In the genomic region with DNA sequence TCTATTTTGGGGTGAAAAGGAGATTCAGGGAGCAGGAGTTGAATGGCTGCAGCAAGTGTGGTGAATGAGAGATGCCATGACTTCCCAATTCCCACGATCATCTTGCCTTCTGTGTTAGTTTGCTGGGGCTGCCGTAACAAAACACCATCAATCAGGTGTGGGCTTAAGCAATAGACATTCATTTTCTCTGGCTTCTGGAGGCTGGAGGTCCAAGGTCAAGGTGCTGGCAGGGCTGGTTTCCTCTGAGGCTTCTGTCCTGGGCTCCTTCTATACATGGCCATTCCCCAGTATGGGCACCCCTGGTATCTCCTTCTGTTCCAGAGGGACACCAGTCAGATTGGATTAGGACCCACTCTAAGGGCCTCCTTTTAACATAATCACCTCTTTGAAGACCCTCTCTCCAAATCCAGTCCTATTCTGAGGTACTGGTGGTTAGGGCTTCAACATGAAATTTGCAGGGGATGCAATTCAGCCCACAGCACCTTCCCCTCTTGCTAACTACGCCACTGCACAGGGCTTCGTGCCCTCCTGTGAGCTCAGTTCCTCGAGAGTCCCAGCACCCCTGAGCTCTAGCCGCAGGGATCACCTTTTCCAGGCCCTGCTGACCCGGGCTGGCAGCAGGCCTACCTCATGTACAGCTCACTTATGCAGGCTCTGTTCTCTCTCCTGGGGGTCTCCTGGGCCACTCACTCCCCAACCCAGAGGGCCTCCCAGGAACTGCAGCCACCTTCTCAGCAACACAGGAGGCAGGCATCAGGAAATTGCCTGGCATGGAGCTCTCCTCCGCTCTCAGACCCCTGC, we compare ENCODE assay signal across 26 cellular contexts. TPM values are rescaled to one million over a fixed set of nuclear protein-coding genes. Genes with fewer than 3 reads are reported as not detected.
"Had no signal": no experiment of that assay in that cellular context is flagged by ENCODE, and none has a peak within 500 bp of the region (broad histone marks: within the 10 kb centered on the region; RNA-seq: fewer than 3 reads in every experiment).

No MANE protein-coding gene starts in this region.

- H3K36me3 ChIP-seq: esophagus squamous epithelium, gastroesophageal sphincter, left ventricle myocardium inferior, prostate gland, spleen, tibial nerve had no signal

- H3K4me3 ChIP-seq: esophagus squamous epithelium, gastroesophageal sphincter, left ventricle myocardium inferior, lung, prostate gland, spleen, testis, tibial nerve had no signal

- H3K36me3 Mint-ChIP-seq: immature natural killer cell; natural killer cell treated with Interleukin-12 subunit alpha and Interleukin-12 subunit beta and Interleukin-15 and Interleukin-18, amount 100 ng/mL, for 72 hours; stimulated activated naive B cell treated with anti-CD40 and anti-IgM and Interleukin-4, amounts not matched to agents 10 μg/mL and 1 μg/mL and 100 μg/mL, for 72 hours had no signal

- H3K4me3 Mint-ChIP-seq: immature natural killer cell; natural killer cell treated with Interleukin-12 subunit alpha and Interleukin-12 subunit beta and Interleukin-15 and Interleukin-18, amount 100 ng/mL, for 72 hours; stimulated activated naive B cell treated with anti-CD40 and anti-IgM and Interleukin-4, amounts not matched to agents 10 μg/mL and 1 μg/mL and 100 μg/mL, for 72 hours; stimulated activated naive CD8-positive, alpha-beta T cell treated with anti-CD3 and anti-CD28 coated beads, Interleukin-15, amount 100 ng/mL, for 72 hours had no signal

- H3K27ac Mint-ChIP-seq: immature natural killer cell; natural killer cell treated with Interleukin-12 subunit alpha and Interleukin-12 subunit beta and Interleukin-15 and Interleukin-18, amount 100 ng/mL, for 72 hours; stimulated activated naive B cell treated with anti-CD40 and anti-IgM and Interleukin-4, amounts not matched to agents 10 μg/mL and 1 μg/mL and 100 μg/mL, for 72 hours; stimulated activated naive CD8-positive, alpha-beta T cell treated with anti-CD3 and anti-CD28 coated beads, Interleukin-15, amount 100 ng/mL, for 72 hours had no signal

- H3K9me3 Mint-ChIP-seq: immature natural killer cell; natural killer cell treated with Interleukin-12 subunit alpha and Interleukin-12 subunit beta and Interleukin-15 and Interleukin-18, amount 100 ng/mL, for 72 hours; stimulated activated naive CD8-positive, alpha-beta T cell treated with anti-CD3 and anti-CD28 coated beads, Interleukin-15, amount 100 ng/mL, for 72 hours had no signal

- ATAC-seq: left cardiac atrium; natural killer cell treated with Interleukin-12 subunit alpha and Interleukin-12 subunit beta and Interleukin-15 and Interleukin-18, amount 100 ng/mL, for 72 hours; sciatic nerve; stimulated activated naive B cell treated with anti-CD40 and anti-IgM and Interleukin-4, amounts not matched to agents 10 μg/mL and 1 μg/mL and 100 μg/mL, for 72 hours; stimulated activated naive CD8-positive, alpha-beta T cell treated with anti-CD3 and anti-CD28 coated beads, Interleukin-15, amount 100 ng/mL, for 72 hours had no signal

- H3K27ac ChIP-seq: esophagus squamous epithelium, gastroesophageal sphincter, left ventricle myocardium inferior, parathyroid adenoma, prostate gland, spleen, testis, tibial nerve had no signal

- H3K4me1 ChIP-seq: gastroesophageal sphincter, left ventricle myocardium inferior, parathyroid adenoma, prostate gland, testis, tibial nerve had no signal

- H3K9me3 ChIP-seq: esophagus squamous epithelium, prostate gland, testis had no signal

- H3K27me3 ChIP-seq: testis had no signal

- H3K4me1 Mint-ChIP-seq: immature natural killer cell; stimulated activated naive B cell treated with anti-CD40 and anti-IgM and Interleukin-4, amounts not matched to agents 10 μg/mL and 1 μg/mL and 100 μg/mL, for 72 hours had no signal

- H3K79me2 ChIP-seq: parathyroid adenoma had no signal

- H2AFZ ChIP-seq: parathyroid adenoma had no signal

- DNase-seq: effector memory CD4-positive, alpha-beta T cell; esophagus squamous epithelium; foreskin fibroblast; glutamatergic neuron; immature natural killer cell; kidney; left cardiac atrium; left ventricle myocardium inferior; mesenchymal stem cell; midbrain; spleen; stimulated activated CD4-positive, alpha-beta T cell treated with anti-CD3 and anti-CD28 coated beads, Interleukin-15, amount 100 ng/mL, for 24 hours; stimulated activated CD4-positive, alpha-beta T cell treated with anti-CD3 and anti-CD28 coated beads, Interleukin-1b, Interleukin-23, amount 100 ng/mL, for 48 hours; stimulated activated CD4-positive, alpha-beta T cell treated with anti-CD3 and anti-CD28 coated beads, Interleukin-4, amount 100 ng/mL, for 24 hours; stimulated activated naive B cell treated with anti-CD40 and anti-IgM and Interleukin-4, amounts not matched to agents 10 μg/mL and 1 μg/mL and 100 μg/mL, for 72 hours; stimulated activated naive CD8-positive, alpha-beta T cell treated with anti-CD3 and anti-CD28 coated beads, Interleukin-15, amount 100 ng/mL, for 72 hours; testis had no signal

- H3K9ac ChIP-seq: parathyroid adenoma had no signal

RNA-seq across cellular contexts. Expression of gene SLC6A11, which starts 37.3 kb away (rescaled TPM):
- total RNA-seq: left cardiac atrium; left ventricle myocardium inferior; natural killer cell treated with Interleukin-12 subunit alpha and Interleukin-12 subunit beta and Interleukin-15 and Interleukin-18, amount 100 ng/mL, for 72 hours; renal cortical epithelial cell; skeletal muscle tissue had no signal
- polyA plus RNA-seq: immature natural killer cell had no signal
